Comparison of ENCODE assay signal across 27 cellular contexts in genomic region chr2:161676902-161677496, GRCh38. TPM values are rescaled to one million over a fixed set of nuclear protein-coding genes. Genes with fewer than 3 reads are reported as not detected.
"Had no signal": no experiment of that assay in that cellular context is flagged by ENCODE, and none has a peak within 500 bp of the region (broad histone marks: within the 10 kb centered on the region; RNA-seq: fewer than 3 reads in every experiment).

No MANE protein-coding gene starts in this region.

- DNase-seq: activated CD4-positive, alpha-beta T cell treated with anti-CD3 and anti-CD28 coated beads for 48 hours; activated CD4-positive, alpha-beta T cell treated with anti-CD3 and anti-CD28 coated beads, Interleukin-2, amount 50 U/mL, for 4 hours; activated CD4-positive, CD25-positive, alpha-beta regulatory T cell treated with anti-CD3 and anti-CD28 coated beads, Interleukin-2, amount 50 U/mL, for 72 hours; activated CD8-positive, alpha-beta memory T cell treated with anti-CD3 and anti-CD28 coated beads, Interleukin-2, amount 50 U/mL, for 48 hours; activated CD8-positive, alpha-beta T cell treated with anti-CD3 and anti-CD28 coated beads, Interleukin-2, amount 10 ng/mL, durations not matched to agents 7 days and 5 days; activated effector memory CD4-positive, alpha-beta T cell treated with Interleukin-2 at 50 U/mL for 16 hours; activated naive CD4-positive, alpha-beta T cell; activated T-cell treated with anti-CD3 and anti-CD28 coated beads, Interleukin-2, amount 50 U/mL, for 1 hour; cerebellar nuclear complex; Kasumi-1; KBM-7; NCI-H1105 treated with DMSO at 0.1 percent for 48 hours; NCI-H1436 treated with DMSO at 0.1 percent for 48 hours; NCI-H187; NCI-H2081; NCI-H2171; NCI-H2227 treated with DMSO at 0.1 percent for 48 hours; NCI-H446 treated with DMSO at 0.1 percent for 48 hours; NCI-H524 treated with DMSO at 0.1 percent for 48 hours; SHP77 treated with DMSO at 0.1 percent for 48 hours; T-cell had no signal

- H3K4me3 Mint-ChIP-seq: activated CD8-positive, alpha-beta T cell treated with anti-CD3 and anti-CD28 coated beads, Interleukin-2, amount 10 ng/mL, durations not matched to agents 7 days and 5 days; activated naive CD4-positive, alpha-beta T cell treated with anti-CD3 and anti-CD28 coated beads, Interleukin-2, amount 50 U/mL, for 24 hours; activated T-helper 1 cell treated with anti-CD3 and anti-CD28 coated beads, Interleukin-12 subunit alpha, Interleukin-12 subunit beta, Interleukin-2, Interleukin-4 antibody, amounts not matched to agents 30 ng/mL and 10 ng/mL and 1 ng/mL, durations not matched to agents 14 hours and 24 hours and 36 hours; brain; T-cell had no signal

- H3K27me3 ChIP-seq: cardiac muscle cell had no signal

- H3K36me3 Mint-ChIP-seq: activated naive CD4-positive, alpha-beta T cell treated with anti-CD3 and anti-CD28 coated beads, Interleukin-2, amount 50 U/mL, for 24 hours; brain; T-cell had no signal

- H3K27ac Mint-ChIP-seq: activated CD8-positive, alpha-beta T cell treated with anti-CD3 and anti-CD28 coated beads, Interleukin-2, amount 10 ng/mL, durations not matched to agents 7 days and 5 days; activated naive CD4-positive, alpha-beta T cell treated with anti-CD3 and anti-CD28 coated beads, Interleukin-2, amount 50 U/mL, for 24 hours; activated T-helper 1 cell treated with anti-CD3 and anti-CD28 coated beads, Interleukin-12 subunit alpha, Interleukin-12 subunit beta, Interleukin-2, Interleukin-4 antibody, amounts not matched to agents 30 ng/mL and 10 ng/mL and 1 ng/mL, durations not matched to agents 14 hours and 24 hours and 36 hours; T-cell had no signal

- H3K4me3 ChIP-seq: cardiac muscle cell had no signal

- H3K36me3 ChIP-seq: cardiac muscle cell had no signal

- ATAC-seq: activated CD8-positive, alpha-beta T cell treated with anti-CD3 and anti-CD28 coated beads, Interleukin-2, amount 10 ng/mL, durations not matched to agents 7 days and 5 days; PC-3; T-cell had no signal

- H3K4me1 Mint-ChIP-seq: activated naive CD4-positive, alpha-beta T cell treated with anti-CD3 and anti-CD28 coated beads, Interleukin-2, amount 50 U/mL, for 24 hours; brain; T-cell had no signal

- H3K27ac ChIP-seq: cardiac muscle cell had no signal

- H3K9me3 Mint-ChIP-seq: activated naive CD4-positive, alpha-beta T cell treated with anti-CD3 and anti-CD28 coated beads, Interleukin-2, amount 50 U/mL, for 24 hours; activated T-helper 1 cell treated with anti-CD3 and anti-CD28 coated beads, Interleukin-12 subunit alpha, Interleukin-12 subunit beta, Interleukin-2, Interleukin-4 antibody, amounts not matched to agents 30 ng/mL and 10 ng/mL and 1 ng/mL, durations not matched to agents 14 hours and 24 hours and 36 hours; brain; T-cell had no signal

RNA-seq across cellular contexts. Expression of gene SLC4A10, which starts 52.8 kb away (rescaled TPM):
- total RNA-seq: astrocyte, cardiac muscle cell had no signal
- polyA plus RNA-seq: cardiac muscle cell had no signal
